Comparison of ENCODE assay signal across 15 cellular contexts in genomic region chr13:35502456-35502855, GRCh38.
"Had no signal": no experiment of that assay in that cellular context is flagged by ENCODE, and none has a peak within 500 bp of the region (broad histone marks: within the 10 kb centered on the region; RNA-seq: fewer than 3 reads in every experiment).

No MANE protein-coding gene starts in this region.

- ATAC-seq: gastroesophageal sphincter; naive thymus-derived CD4-positive, alpha-beta T cell; sciatic nerve had no signal

- DNase-seq: colonic mucosa; dermis blood vessel endothelial cell; esophagus squamous epithelium; foreskin fibroblast; kidney glomerular epithelial cell; mesendoderm; naive thymus-derived CD4-positive, alpha-beta T cell; nephron progenitor cell; stimulated activated CD4-positive, alpha-beta T cell treated with anti-CD3 and anti-CD28 coated beads, Interleukin-12 subunit alpha, Interleukin-12 subunit beta, amount 100 ng/mL, for 4 hours; stimulated activated naive CD4-positive, alpha-beta T cell; stomach; substantia nigra; transverse colon had no signal
